Comparison of ENCODE assay signal across 8 cellular contexts in the genomic region with DNA sequence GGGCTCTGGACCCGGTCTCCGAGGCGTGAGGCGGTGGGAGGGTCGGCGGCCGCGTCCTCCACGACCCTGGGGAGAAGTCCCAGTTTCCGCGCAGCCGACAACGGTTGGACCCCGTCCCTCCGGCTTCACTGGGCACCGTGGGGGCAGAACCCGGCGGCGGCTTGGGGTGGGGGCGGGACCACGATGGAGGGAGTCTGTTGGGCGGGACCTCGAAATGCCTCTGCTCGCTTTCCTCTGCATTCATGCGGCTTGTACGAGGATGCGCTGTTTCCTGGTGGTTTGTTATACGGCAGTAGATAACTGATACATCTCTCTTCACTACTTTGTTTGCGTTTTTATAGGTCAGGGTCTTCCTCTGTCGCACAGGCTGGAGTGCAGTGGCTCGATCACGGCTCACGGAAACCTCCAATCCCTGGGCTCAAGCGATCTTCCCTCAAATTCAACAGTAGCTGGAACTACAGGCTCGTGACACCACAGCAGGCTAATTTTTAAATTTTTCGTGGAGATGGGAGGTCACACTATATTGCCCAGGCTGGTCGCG. TPM values are rescaled to one million over a fixed set of nuclear protein-coding genes. Genes with fewer than 3 reads are reported as not detected.
A peak's percentile ranks its signal among the peaks of the same experiment; 100 is the strongest.
DNase-seq lines count a peak whose midpoint lies in the region; ATAC-seq and TF ChIP-seq lines count a peak whose summit lies in the region.

No MANE protein-coding gene starts in this region.

- DNase-seq in NCI-H774 (lab: John Stamatoyannopoulos, UW) (peak; percentile 62), activated gamma-delta T cell (lab: John Stamatoyannopoulos, UW) (peak; percentile 54), foreskin keratinocyte (peak; percentile 28 to 58), occipital lobe (lab: John Stamatoyannopoulos, UW) (peak; percentile 48), HT-29 (ENCODE audit: low spot score) (no peak), NCI-H2107 (lab: John Stamatoyannopoulos, UW) (no peak)

- no peaks in the 10 kb centered on the region for H3K4me1 ChIP-seq in foreskin keratinocyte

- no peak for TF ChIP-seq CTCF in foreskin keratinocyte (conservative IDR thresholded peaks at IDR 0.05)

- H3K27ac ChIP-seq in foreskin keratinocyte (peak overlapping the region; percentile 83), temporal lobe (ENCODE audit: low read depth, low read length) (peak overlapping the region; percentile 92)

- peak overlapping the region; percentile 66; the same call in 1 of the 2 replicates for H3K4me3 ChIP-seq in GM08714 (ENCODE audit: low read length)

- peak; percentile 6 for ATAC-seq in foreskin keratinocyte

- H3K27me3 ChIP-seq in foreskin keratinocyte = no peaks in the 10 kb centered on the region

RNA-seq across cellular contexts. Expression of a gene that starts 24.6 kb away (rescaled TPM):
- total RNA-seq in foreskin keratinocyte (4.0 and 5.4 TPM in 2 replicates), occipital lobe (26.5 TPM), temporal lobe (21.9 TPM)
- polyA plus RNA-seq in foreskin keratinocyte = 2.1 and 2.2 TPM in 2 replicates
- 4.6 and 4.8 TPM in 2 replicates for total RNA-seq in HT-29 (2014; rRNA removed; shearing (Covaris generic))

RNA-seq across cellular contexts. Expression of a gene that starts 25.8 kb away (rescaled TPM):
- total RNA-seq in foreskin keratinocyte = 16.6 and 18.1 TPM in 2 replicates
- 16.9 TPM in 2 replicates for polyA plus RNA-seq in foreskin keratinocyte
- total RNA-seq in occipital lobe = 13.1 TPM
- total RNA-seq in temporal lobe = 3.7 TPM
- total RNA-seq in HT-29 (2014; rRNA removed; shearing (Covaris generic)) = 31.8 and 40.7 TPM in 2 replicates

RNA-seq across cellular contexts. Expression of a gene that starts 34.6 kb away (rescaled TPM):
- total RNA-seq in foreskin keratinocyte = 412 TPM in 2 replicates
- polyA plus RNA-seq in foreskin keratinocyte = 708 and 777 TPM in 2 replicates
- total RNA-seq in occipital lobe = 62.9 TPM
- total RNA-seq in temporal lobe = 108 TPM
- 187 and 200 TPM in 2 replicates for total RNA-seq in HT-29 (2014; rRNA removed; shearing (Covaris generic))

RNA-seq across cellular contexts. Expression of a gene that starts 42.0 kb away (rescaled TPM):
- total RNA-seq in foreskin keratinocyte (81.7 and 89.0 TPM in 2 replicates), occipital lobe (65.4 TPM), temporal lobe (72.5 TPM)
- 130 and 131 TPM in 2 replicates for polyA plus RNA-seq in foreskin keratinocyte
- total RNA-seq in HT-29 (2014; rRNA removed; shearing (Covaris generic)) = 188 and 189 TPM in 2 replicates

Comparison
In these comparisons a context has a peak if more than half of its experiments do, and no peak if none do; other contexts are left out.
1. DNase-seq: peak in NCI-H774 (single experiment), activated gamma-delta T cell (single experiment), foreskin keratinocyte (2 of 2) and occipital lobe (single experiment); none in HT-29 (single experiment) and NCI-H2107 (single experiment).